Comparison of ENCODE assay signal across 8 cellular contexts in genomic region chr6:170089937-170090335, GRCh38.
A peak's percentile ranks its signal among the peaks of the same experiment; 100 is the strongest.
DNase-seq lines count a peak whose midpoint lies in the region; ATAC-seq and TF ChIP-seq lines count a peak whose summit lies in the region.

No MANE protein-coding gene starts in this region.

- ATAC-seq in GM21381 (IDR thresholded peaks at IDR 0.05; ENCODE audit: unreplicated experiment) (peak; percentile 10), left lobe of liver (no peak), GM19324 (IDR thresholded peaks at IDR 0.05; ENCODE audit: low FRiP score, unreplicated experiment) (no peak)

- no peak for TF ChIP-seq CTCF in GM12865 (IDR thresholded peaks at IDR 0.05; ENCODE audit: insufficient read depth, low read depth, low read length, missing control alignments)

- no peak overlapping the region for H3K4me3 ChIP-seq in GM12865 (ENCODE audit: low read depth, low read length)

- DNase-seq in GM12865 (ENCODE audit: low read depth) = peak; percentile 8
- DNase-seq in M059J (ENCODE audit: low read depth) = peak; percentile 7
- peak; percentile 28 for DNase-seq in left lobe of liver (ENCODE audit: low spot score)
- DNase-seq in effector CD8-positive, alpha-beta T cell (lab: John Stamatoyannopoulos, UW) = no peak
- DNase-seq in stimulated activated naive CD4-positive, alpha-beta T cell treated with Interleukin-2 at 50 U/mL for 16 hours (lab: John Stamatoyannopoulos, UW) = no peak
- DNase-seq in retina = no peak

Comparison
In these comparisons a context has a peak if more than half of its experiments do, and no peak if none do; other contexts are left out.
1. DNase-seq: peak in GM12865 (single experiment), M059J (single experiment) and left lobe of liver (single experiment); none in effector CD8-positive, alpha-beta T cell (single experiment), stimulated activated naive CD4-positive, alpha-beta T cell treated with Interleukin-2 at 50 U/mL for 16 hours (single experiment) and retina (single experiment).